In the genomic region with DNA sequence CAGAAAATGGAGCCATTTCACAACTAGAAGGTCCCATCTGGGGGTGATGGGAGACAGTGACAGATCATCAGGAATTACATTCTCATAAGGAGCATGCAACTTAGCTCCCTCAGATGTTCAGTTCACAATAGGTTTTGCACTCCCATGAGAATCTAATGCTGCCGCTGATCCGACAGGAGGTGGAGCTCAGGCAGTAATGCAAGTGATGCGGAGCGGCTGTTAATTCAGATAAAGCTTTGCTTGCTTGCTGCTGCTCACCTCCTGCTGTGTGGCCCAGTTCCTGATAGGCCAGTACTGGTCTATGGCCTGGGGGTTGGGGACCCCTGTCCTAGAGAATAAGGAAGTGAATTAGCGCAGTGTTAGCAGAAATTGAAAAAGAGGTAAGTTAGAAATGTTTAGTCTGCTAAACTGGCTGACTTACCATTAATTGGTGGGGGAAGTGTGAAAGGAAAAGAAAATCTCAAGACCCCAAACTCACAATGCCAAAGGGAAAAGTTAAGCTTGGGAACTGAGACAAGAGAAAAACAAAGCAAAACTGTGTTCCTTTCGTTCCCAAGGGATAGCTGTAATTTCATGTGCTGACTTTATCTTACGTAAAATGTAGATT, we compare ENCODE assay signal across 11 cellular contexts.
DNase-seq lines count a peak whose midpoint lies in the region; ATAC-seq and TF ChIP-seq lines count a peak whose summit lies in the region.
"Had no signal": no experiment of that assay in that cellular context is flagged by ENCODE, and none has a peak within 500 bp of the region (broad histone marks: within the 10 kb centered on the region; RNA-seq: fewer than 3 reads in every experiment).

No MANE protein-coding gene starts in this region.

- WGBS in hepatocyte (ENCODE audit: low lambda C conversion rate, missing lambda C conversion rate) = 53% methylated on average over 7 of the region's 7 CpGs

- DNase-seq in ascending aorta (ENCODE audit: low spot score in 2 of 2) = no peak
- DNase-seq in hepatocyte (ENCODE audit: low spot score) = no peak
- no peak for DNase-seq in NCI-H187 treated with DMSO at 0.1 percent for 48 hours (lab: John Stamatoyannopoulos, UW)
- no peak for DNase-seq in RKO (ENCODE audit: low spot score)
- DNase-seq: activated B cell treated with CpG ODN at 0.5 μM for 24 hours; effector memory CD8-positive, alpha-beta T cell; stimulated activated CD4-positive, alpha-beta T cell treated with anti-CD3 and anti-CD28 coated beads, Interleukin-15, amount 100 ng/mL, for 24 hours had no signal

- peak overlapping the region; percentile 68 for H3K4me2 ChIP-seq in hepatocyte

- H3K79me2 ChIP-seq in hepatocyte = no peaks in the 10 kb centered on the region

- H3K27me3 ChIP-seq in ascending aorta (no peaks in the 10 kb centered on the region), hepatocyte (no peaks in the 10 kb centered on the region)

- TF ChIP-seq CTCF in ascending aorta (IDR thresholded peaks at IDR 0.05) = no peak
- TF ChIP-seq CTCF in hepatocyte (IDR thresholded peaks at IDR 0.05; ENCODE audit: poor library complexity) = no peak

- ATAC-seq in HG02870 (IDR thresholded peaks at IDR 0.05; ENCODE audit: unreplicated experiment) (no peak), GM19463 (IDR thresholded peaks at IDR 0.05; ENCODE audit: unreplicated experiment) (no peak)
- ATAC-seq: effector memory CD8-positive, alpha-beta T cell had no signal

- intact Hi-C loops in ascending aorta (cut with DNase I) = no loop called here

- peak overlapping the region; percentile 32 for H3K9ac ChIP-seq in ES-I3 (ENCODE audit: low read depth, low read length)

- H3K4me1 ChIP-seq in ES-I3 (ENCODE audit: insufficient read depth, low read length) = peaks cover 8% of the 10 kb centered on the region; the same call in 1 of the 2 replicates
- peaks cover 0 to 5% of the 10 kb centered on the region in 2 donors for H3K4me1 ChIP-seq in ascending aorta
- H3K4me1 ChIP-seq in hepatocyte (ENCODE audit: insufficient read depth) = peaks cover 17% of the 10 kb centered on the region

- no peak overlapping the region for H3K4me3 ChIP-seq in ascending aorta
- no peak overlapping the region for H3K4me3 ChIP-seq in hepatocyte
- H3K4me3 ChIP-seq in skin epidermis = no peak overlapping the region

- no peaks in the 10 kb centered on the region for H3K36me3 ChIP-seq in ES-I3 (ENCODE audit: insufficient read depth, low read length)
- no peaks in the 10 kb centered on the region for H3K36me3 ChIP-seq in ascending aorta
- no peaks in the 10 kb centered on the region for H3K36me3 ChIP-seq in hepatocyte (replicated peaks; ENCODE audit: insufficient read depth, low read depth)

- no peaks in the 10 kb centered on the region for H3K9me2 ChIP-seq in hepatocyte (replicated peaks; ENCODE audit: insufficient read depth)

- no peaks in the 10 kb centered on the region for H4K20me1 ChIP-seq in hepatocyte (ENCODE audit: insufficient read depth, poor library complexity, severe bottlenecking)

- H3K27ac ChIP-seq in ascending aorta (peak overlapping the region; percentile 48 to 60), hepatocyte (peak overlapping the region; percentile 92), skin epidermis (peak overlapping the region in 18 of 21 experiments; percentile 33 to 85 (median 70))

- H2AFZ ChIP-seq in hepatocyte = peak overlapping the region; percentile 78

- no peaks in the 10 kb centered on the region for H3K9me3 ChIP-seq in ES-I3 (ENCODE audit: control insufficient read depth, insufficient read depth, low read length)
- no peaks in the 10 kb centered on the region for H3K9me3 ChIP-seq in ascending aorta
- no peaks in the 10 kb centered on the region for H3K9me3 ChIP-seq in hepatocyte (ENCODE audit: low read depth)
